In genomic region chrX:15654804-15655203, GRCh38 we compare ENCODE assay signal across 10 cellular contexts. TPM values are rescaled to one million over a fixed set of nuclear protein-coding genes. Genes with fewer than 3 reads are reported as not detected.
"Had no signal": no experiment of that assay in that cellular context is flagged by ENCODE, and none has a peak within 500 bp of the region (broad histone marks: within the 10 kb centered on the region; RNA-seq: fewer than 3 reads in every experiment).

No MANE protein-coding gene starts in this region.

RNA-seq across cellular contexts. Expression of gene CLTRN, which starts 9.8 kb away (rescaled TPM):
- total RNA-seq: aorta, endothelial cell of umbilical vein had no signal
- polyA plus RNA-seq: aorta had no signal

RNA-seq across cellular contexts. Expression of gene ACE2, which starts 54.0 kb away (rescaled TPM):
- total RNA-seq: activated B cell treated with CpG ODN at 0.5 μM for 24 hours; activated CD8-positive, alpha-beta T cell treated with anti-CD3 and anti-CD28 coated beads for 36 hours; chondrocyte; dermis blood vessel endothelial cell; endothelial cell of umbilical vein; fibroblast of lung; fibroblast of villous mesenchyme; glomerular endothelial cell; T-helper 17 cell had no signal
- polyA plus RNA-seq: endothelial cell of umbilical vein, fibroblast of lung had no signal
